In the genomic region with DNA sequence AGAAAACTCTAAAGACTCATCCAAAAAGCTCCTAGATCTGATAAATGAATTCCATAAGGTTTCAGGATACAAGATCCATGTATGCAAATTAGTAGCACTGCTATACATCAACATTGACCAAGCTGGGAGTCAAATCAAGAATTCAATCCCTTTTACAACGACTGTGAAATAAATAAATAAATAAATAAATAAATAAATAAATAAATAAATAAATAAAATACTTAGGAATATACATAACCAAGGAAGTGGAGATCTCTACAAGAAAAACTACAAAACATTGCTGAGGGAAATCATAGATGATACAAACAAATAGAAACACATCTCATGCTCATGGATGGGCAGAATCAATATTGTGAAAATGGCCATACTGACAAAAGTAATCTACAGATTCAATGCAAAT, we compare ENCODE assay signal across 27 cellular contexts.
"Had no signal": no experiment of that assay in that cellular context is flagged by ENCODE, and none has a peak within 500 bp of the region (broad histone marks: within the 10 kb centered on the region; RNA-seq: fewer than 3 reads in every experiment).

No MANE protein-coding gene starts in this region.

- H3K4me3 ChIP-seq: stomach, suprapubic skin, testis, thoracic aorta, thyroid gland, tibial artery, tibial nerve, transverse colon, upper lobe of left lung, upper lobe of right lung, uterus, vagina had no signal

- H3K27ac ChIP-seq: stomach, suprapubic skin, testis, thoracic aorta, thyroid gland, tibial artery, tibial nerve, transverse colon, upper lobe of left lung, upper lobe of right lung, uterus, vagina had no signal

- FAIRE-seq: urothelium cell line had no signal

- ATAC-seq: stimulated activated effector memory CD8-positive, alpha-beta T cell treated with anti-CD3 and anti-CD28 coated beads, Interleukin-12 subunit alpha, Interleukin-12 subunit beta, amount 100 ng/mL, for 72 hours; stimulated activated memory B cell treated with anti-CD40 and anti-IgM and Interleukin-4, amounts not matched to agents 10 μg/mL and 1 μg/mL and 100 μg/mL, for 72 hours; stimulated activated naive B cell treated with anti-CD40 and anti-IgM and Interleukin-4, amounts not matched to agents 10 μg/mL and 1 μg/mL and 100 μg/mL, for 72 hours; stimulated activated naive CD8-positive, alpha-beta T cell treated with anti-CD3 and anti-CD28 coated beads, Interleukin-15, amount 100 ng/mL, for 72 hours; stimulated activated naive CD8-positive, alpha-beta T cell treated with anti-CD3 and anti-CD28 coated beads, Interleukin-15, Interleukin-2, amounts not matched to agents 100 U/mL and 50 U/mL, for 24 hours; upper lobe of right lung had no signal

- H3K4me1 ChIP-seq: stomach, suprapubic skin, testis, tibial artery, tibial nerve, transverse colon, upper lobe of left lung, upper lobe of right lung, uterus, vagina had no signal

- DNase-seq: stimulated activated CD4-positive, alpha-beta T cell treated with anti-CD3 and anti-CD28 coated beads, Interleukin-2, amount 100 ng/mL, for 48 hours; stimulated activated CD4-positive, alpha-beta T cell treated with anti-CD3 and anti-CD28 coated beads, Interleukin-4, amount 100 ng/mL, for 1 hour; stimulated activated CD4-positive, alpha-beta T cell treated with anti-CD3 and anti-CD28 coated beads, Interleukin-4, amount 100 ng/mL, for 24 hours; stimulated activated CD4-positive, alpha-beta T cell treated with anti-CD3 and anti-CD28 coated beads, Interleukin-4, amount 100 ng/mL, for 4 hours; stimulated activated CD8-positive, alpha-beta memory T cell treated with anti-CD3 and anti-CD28 coated beads, Interleukin-4, amount 100 ng/mL, for 48 hours; stimulated activated naive B cell treated with anti-CD40 and anti-IgM and Interleukin-4, amounts not matched to agents 10 μg/mL and 1 μg/mL and 100 μg/mL, for 72 hours; stimulated activated naive CD4-positive, alpha-beta T cell; stimulated activated naive CD4-positive, alpha-beta T cell treated with Interleukin-2 at 50 U/mL for 16 hours; stimulated activated naive CD8-positive, alpha-beta T cell treated with anti-CD3 and anti-CD28 coated beads, Interleukin-15, amount 100 ng/mL, for 72 hours; stimulated activated naive CD8-positive, alpha-beta T cell treated with anti-CD3 and anti-CD28 coated beads, Interleukin-15, Interleukin-2, amounts not matched to agents 100 U/mL and 50 U/mL, for 24 hours; stomach; substantia nigra; testis; thyroid gland; tibial artery; transverse colon; trophoblast cell; upper lobe of left lung; upper lobe of right lung; uterus had no signal

- H3K9me3 ChIP-seq: testis, thoracic aorta, thyroid gland, tibial artery, tibial nerve, transverse colon, upper lobe of left lung, upper lobe of right lung, uterus, vagina had no signal

- H3K36me3 ChIP-seq: stomach, suprapubic skin, thoracic aorta, thyroid gland, tibial artery, tibial nerve, transverse colon, upper lobe of left lung, upper lobe of right lung, uterus, vagina had no signal
